Comparison of ENCODE assay signal across 10 cellular contexts in the genomic region with DNA sequence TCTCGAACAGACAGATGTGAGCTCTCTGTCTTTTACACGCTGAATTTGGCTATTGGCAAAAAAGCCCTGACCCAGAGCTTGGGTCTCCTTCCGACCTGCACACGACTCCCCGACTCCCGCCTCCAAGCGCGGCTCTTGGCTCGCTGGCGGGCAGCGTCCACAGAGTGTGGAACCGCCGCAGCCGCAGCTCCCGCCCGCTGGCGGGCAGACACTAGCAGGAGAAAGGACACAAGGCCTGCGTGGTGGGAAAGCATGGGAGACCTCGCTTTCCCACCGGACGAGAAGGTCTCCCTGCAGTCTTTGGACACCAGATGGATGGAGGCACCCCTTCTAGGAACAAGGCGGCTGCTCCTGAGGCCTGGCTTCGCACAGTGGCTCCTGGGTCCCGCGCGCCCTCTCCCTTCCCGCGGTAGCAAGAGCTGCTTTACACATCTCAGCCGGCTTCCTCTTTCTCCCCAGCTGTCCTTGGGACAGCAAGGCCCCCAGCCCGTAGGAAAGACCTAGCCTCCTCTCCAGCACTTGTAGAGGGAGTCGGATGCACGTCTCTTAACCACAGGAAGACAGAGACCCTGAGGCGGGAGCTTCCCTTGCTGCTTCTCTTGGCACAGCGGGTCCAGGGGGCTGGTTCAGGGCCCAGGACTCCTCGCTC.
DNase-seq lines count a peak whose midpoint lies in the region; ATAC-seq and FAIRE-seq lines count a peak whose summit lies in the region.
"Had no signal": no experiment of that assay in that cellular context is flagged by ENCODE, and none has a peak within 500 bp of the region (broad histone marks: within the 10 kb centered on the region; RNA-seq: fewer than 3 reads in every experiment).

No MANE protein-coding gene starts in this region.

- peaks cover 95% of the 10 kb centered on the region for H3K27me3 ChIP-seq in iPS-20b (ENCODE audit: insufficient read depth, low read length)

- peaks cover 2% of the 10 kb centered on the region; the same call in 1 of the 2 replicates for H3K9me3 ChIP-seq in iPS-20b (ENCODE audit: insufficient read depth, low read depth, low read length)

- POLR2A ChIA-PET in activated CD8-positive, alpha-beta T cell treated with anti-CD3 and anti-CD28 coated beads, Interleukin-2, amount 10 ng/mL, durations not matched to agents 7 days and 5 days (lab: Charles Lee) = interaction anchor here (0.8 to 1.6 kb wide), 3 partner anchors 22 to 958 kb away, joined by 3 to 8 read pairs (median 3); no protein-coding TSS in a partner anchor

- peaks cover 57% of the 10 kb centered on the region for H3K4me1 Mint-ChIP-seq in activated naive CD4-positive, alpha-beta T cell treated with anti-CD3 and anti-CD28 coated beads, Interleukin-2, amount 10 ng/mL, durations not matched to agents 7 days and 5 days
- H3K4me1 Mint-ChIP-seq in activated CD8-positive, alpha-beta T cell treated with anti-CD3 and anti-CD28 coated beads, Interleukin-2, amount 10 ng/mL, durations not matched to agents 7 days and 5 days (ENCODE audit: low read depth) = peaks cover 43% of the 10 kb centered on the region
- peaks cover 58% of the 10 kb centered on the region for H3K4me1 Mint-ChIP-seq in stimulated activated memory B cell treated with anti-CD40 and anti-IgM and Interleukin-4, amounts not matched to agents 10 μg/mL and 1 μg/mL and 100 μg/mL, for 72 hours

- DNase-seq in activated naive CD4-positive, alpha-beta T cell treated with anti-CD3 and anti-CD28 coated beads, Interleukin-2, amount 10 ng/mL, durations not matched to agents 7 days and 5 days = peak; percentile 37
- no peak for DNase-seq in activated naive CD4-positive, alpha-beta T cell treated with anti-CD3 and anti-CD28 coated beads, Interleukin-2, amount 50 U/mL, for 16 hours
- DNase-seq in activated CD8-positive, alpha-beta T cell treated with anti-CD3 and anti-CD28 coated beads, Interleukin-2, amount 10 ng/mL, durations not matched to agents 7 days and 5 days = peak; percentile 38
- DNase-seq in SIG-M5 treated with dmso at 0.1 percent for 504 hours (lab: John Stamatoyannopoulos, UW; ENCODE audit: unreplicated experiment) = no peak
- no peak for DNase-seq in GM19239 (ENCODE audit: insufficient read length, low spot score)
- no peak for DNase-seq in NCI-H524 (lab: John Stamatoyannopoulos, UW)
- DNase-seq: NCI-H2029 had no signal

- peaks cover 15% of the 10 kb centered on the region; the same call in 1 of the 2 replicates for H3K4me1 ChIP-seq in iPS-20b (ENCODE audit: insufficient read depth, low read length)

- peak overlapping the region; percentile 58; the same call in 1 of the 2 replicates for H3K4me3 ChIP-seq in iPS-20b (ENCODE audit: low read length)

- no peak overlapping the region for H3K27ac ChIP-seq in iPS-20b (ENCODE audit: low read length)

- ATAC-seq in activated CD8-positive, alpha-beta T cell treated with anti-CD3 and anti-CD28 coated beads, Interleukin-2, amount 10 ng/mL, durations not matched to agents 7 days and 5 days = no peak
- no peak for ATAC-seq in stimulated activated memory B cell treated with anti-CD40 and anti-IgM and Interleukin-4, amounts not matched to agents 10 μg/mL and 1 μg/mL and 100 μg/mL, for 72 hours

- no peaks in the 10 kb centered on the region for H3K36me3 ChIP-seq in iPS-20b (ENCODE audit: insufficient read depth, low read depth, low read length)

- CTCF ChIA-PET in activated naive CD4-positive, alpha-beta T cell treated with anti-CD3 and anti-CD28 coated beads, Interleukin-2, amount 10 ng/mL, durations not matched to agents 7 days and 5 days (lab: Charles Lee) = interaction anchor here (0.7 to 1.2 kb wide), 3 partner anchors 14 to 163 kb away, joined by 3 to 5 read pairs (median 4); no protein-coding TSS in a partner anchor
- CTCF ChIA-PET in activated CD8-positive, alpha-beta T cell treated with anti-CD3 and anti-CD28 coated beads, Interleukin-2, amount 10 ng/mL, durations not matched to agents 7 days and 5 days (lab: Charles Lee) = interaction anchor here (0.8 to 1.9 kb wide), 7 partner anchors 20 to 162 kb away, joined by 3 to 7 read pairs (median 4); a partner anchor contains a TSS

- peaks cover 13% of the 10 kb centered on the region for H3K36me3 Mint-ChIP-seq in activated naive CD4-positive, alpha-beta T cell treated with anti-CD3 and anti-CD28 coated beads, Interleukin-2, amount 10 ng/mL, durations not matched to agents 7 days and 5 days
- peaks cover 3% of the 10 kb centered on the region for H3K36me3 Mint-ChIP-seq in activated CD8-positive, alpha-beta T cell treated with anti-CD3 and anti-CD28 coated beads, Interleukin-2, amount 10 ng/mL, durations not matched to agents 7 days and 5 days (ENCODE audit: low read depth)
- no peaks in the 10 kb centered on the region for H3K36me3 Mint-ChIP-seq in stimulated activated memory B cell treated with anti-CD40 and anti-IgM and Interleukin-4, amounts not matched to agents 10 μg/mL and 1 μg/mL and 100 μg/mL, for 72 hours

- H3K27ac Mint-ChIP-seq in activated naive CD4-positive, alpha-beta T cell treated with anti-CD3 and anti-CD28 coated beads, Interleukin-2, amount 10 ng/mL, durations not matched to agents 7 days and 5 days = peak overlapping the region; percentile 42
- H3K27ac Mint-ChIP-seq in activated CD8-positive, alpha-beta T cell treated with anti-CD3 and anti-CD28 coated beads, Interleukin-2, amount 10 ng/mL, durations not matched to agents 7 days and 5 days = peak overlapping the region; percentile 19
- peak overlapping the region; percentile 85 for H3K27ac Mint-ChIP-seq in stimulated activated memory B cell treated with anti-CD40 and anti-IgM and Interleukin-4, amounts not matched to agents 10 μg/mL and 1 μg/mL and 100 μg/mL, for 72 hours

- H3K27me3 Mint-ChIP-seq in activated naive CD4-positive, alpha-beta T cell treated with anti-CD3 and anti-CD28 coated beads, Interleukin-2, amount 10 ng/mL, durations not matched to agents 7 days and 5 days = peaks cover 96% of the 10 kb centered on the region
- peaks cover 55% of the 10 kb centered on the region for H3K27me3 Mint-ChIP-seq in activated CD8-positive, alpha-beta T cell treated with anti-CD3 and anti-CD28 coated beads, Interleukin-2, amount 10 ng/mL, durations not matched to agents 7 days and 5 days (ENCODE audit: low read depth)
- peaks cover 63% of the 10 kb centered on the region for H3K27me3 Mint-ChIP-seq in stimulated activated memory B cell treated with anti-CD40 and anti-IgM and Interleukin-4, amounts not matched to agents 10 μg/mL and 1 μg/mL and 100 μg/mL, for 72 hours

- peaks cover 2% of the 10 kb centered on the region for H3K9me3 Mint-ChIP-seq in activated naive CD4-positive, alpha-beta T cell treated with anti-CD3 and anti-CD28 coated beads, Interleukin-2, amount 10 ng/mL, durations not matched to agents 7 days and 5 days
- H3K9me3 Mint-ChIP-seq in activated CD8-positive, alpha-beta T cell treated with anti-CD3 and anti-CD28 coated beads, Interleukin-2, amount 10 ng/mL, durations not matched to agents 7 days and 5 days (ENCODE audit: insufficient read depth) = no peaks in the 10 kb centered on the region
- H3K9me3 Mint-ChIP-seq in stimulated activated memory B cell treated with anti-CD40 and anti-IgM and Interleukin-4, amounts not matched to agents 10 μg/mL and 1 μg/mL and 100 μg/mL, for 72 hours = no peaks in the 10 kb centered on the region

- FAIRE-seq in GM19239 (lab: Jason Lieb, UNC) = no peak
- FAIRE-seq: GM12892 had no signal

- H3K9ac ChIP-seq in iPS-20b (ENCODE audit: low read depth, low read length) = no peak overlapping the region

- H3K4me3 Mint-ChIP-seq in activated naive CD4-positive, alpha-beta T cell treated with anti-CD3 and anti-CD28 coated beads, Interleukin-2, amount 10 ng/mL, durations not matched to agents 7 days and 5 days = peak overlapping the region; percentile 70
- H3K4me3 Mint-ChIP-seq in activated CD8-positive, alpha-beta T cell treated with anti-CD3 and anti-CD28 coated beads, Interleukin-2, amount 10 ng/mL, durations not matched to agents 7 days and 5 days = peak overlapping the region; percentile 70
- H3K4me3 Mint-ChIP-seq in stimulated activated memory B cell treated with anti-CD40 and anti-IgM and Interleukin-4, amounts not matched to agents 10 μg/mL and 1 μg/mL and 100 μg/mL, for 72 hours = peak overlapping the region; percentile 87

Comparison
In these comparisons a context has a peak if more than half of its experiments do, and no peak if none do; other contexts are left out.
1. DNase-seq: peak in activated naive CD4-positive, alpha-beta T cell treated with anti-CD3 and anti-CD28 coated beads, Interleukin-2, amount 10 ng/mL, durations not matched to agents 7 days and 5 days (single experiment) and activated CD8-positive, alpha-beta T cell treated with anti-CD3 and anti-CD28 coated beads, Interleukin-2, amount 10 ng/mL, durations not matched to agents 7 days and 5 days (single experiment); none in activated naive CD4-positive, alpha-beta T cell treated with anti-CD3 and anti-CD28 coated beads, Interleukin-2, amount 50 U/mL, for 16 hours (single experiment), SIG-M5 treated with dmso at 0.1 percent for 504 hours (single experiment), GM19239 (single experiment) and NCI-H524 (0 of 2).
2. H3K27ac Mint-ChIP-seq: peak in every context shown above with its lines; median percentile 85 in stimulated activated memory B cell treated with anti-CD40 and anti-IgM and Interleukin-4, amounts not matched to agents 10 μg/mL and 1 μg/mL and 100 μg/mL, for 72 hours; 42 in activated naive CD4-positive, alpha-beta T cell treated with anti-CD3 and anti-CD28 coated beads, Interleukin-2, amount 10 ng/mL, durations not matched to agents 7 days and 5 days; 19 in activated CD8-positive, alpha-beta T cell treated with anti-CD3 and anti-CD28 coated beads, Interleukin-2, amount 10 ng/mL, durations not matched to agents 7 days and 5 days.
3. Peak in every context shown above with its lines, with median percentiles within 50 percentile points of each other: H3K4me3 Mint-ChIP-seq.